In genomic region chr7:106313966-106314365, GRCh38 we compare ENCODE assay signal across 11 cellular contexts. TPM values are rescaled to one million over a fixed set of nuclear protein-coding genes. Genes with fewer than 3 reads are reported as not detected.
DNase-seq lines count a peak whose midpoint lies in the region; ATAC-seq and TF ChIP-seq lines count a peak whose summit lies in the region.
"Had no signal": no experiment of that assay in that cellular context is flagged by ENCODE, and none has a peak within 500 bp of the region (broad histone marks: within the 10 kb centered on the region; RNA-seq: fewer than 3 reads in every experiment).

No MANE protein-coding gene starts in this region.

- DNase-seq in activated naive CD4-positive, alpha-beta T cell treated with anti-CD3 and anti-CD28 coated beads, Interleukin-2, amount 10 ng/mL, durations not matched to agents 7 days and 5 days: no peak
- DNase-seq in SJSA1 (ENCODE audit: low read depth in 1 of 2, low spot score in 2 of 2) (no peak), inferior parietal cortex (ENCODE audit: extremely low spot score) (peak; percentile 10), superior temporal gyrus (ENCODE audit: extremely low spot score) (peak; percentile 19), WTC11 (ENCODE audit: low spot score) (no peak)
- no peak for DNase-seq in activated CD4-positive, alpha-beta T cell treated with anti-CD3 and anti-CD28 coated beads for 36 hours
- DNase-seq: activated CD4-positive, alpha-beta memory T cell treated with anti-CD3 and anti-CD28 coated beads, Interleukin-2, amount 10 ng/mL, durations not matched to agents 7 days and 5 days; amniotic stem cell; occipital lobe had no signal

- H3K27ac Mint-ChIP-seq in activated naive CD4-positive, alpha-beta T cell treated with anti-CD3 and anti-CD28 coated beads, Interleukin-2, amount 50 U/mL, for 24 hours: peak overlapping the region; percentile 73
- no peak overlapping the region for H3K27ac Mint-ChIP-seq in activated naive CD4-positive, alpha-beta T cell treated with anti-CD3 and anti-CD28 coated beads, Interleukin-2, amount 10 ng/mL, durations not matched to agents 7 days and 5 days
- H3K27ac Mint-ChIP-seq in WTC11: no peak overlapping the region
- no peak overlapping the region for H3K27ac Mint-ChIP-seq in activated CD4-positive, alpha-beta T cell treated with anti-CD3 and anti-CD28 coated beads for 36 hours
- H3K27ac Mint-ChIP-seq: activated CD4-positive, alpha-beta memory T cell treated with anti-CD3 and anti-CD28 coated beads, Interleukin-2, amount 10 ng/mL, durations not matched to agents 7 days and 5 days had no signal

- no peaks in the 10 kb centered on the region for H3K27me3 ChIP-seq in SJSA1 (replicated peaks)

- no peaks in the 10 kb centered on the region for H3K9me3 Mint-ChIP-seq in activated naive CD4-positive, alpha-beta T cell treated with anti-CD3 and anti-CD28 coated beads, Interleukin-2, amount 50 U/mL, for 24 hours
- H3K9me3 Mint-ChIP-seq in activated naive CD4-positive, alpha-beta T cell treated with anti-CD3 and anti-CD28 coated beads, Interleukin-2, amount 10 ng/mL, durations not matched to agents 7 days and 5 days: no peaks in the 10 kb centered on the region
- peaks cover 15% of the 10 kb centered on the region for H3K9me3 Mint-ChIP-seq in WTC11
- peaks cover 4% of the 10 kb centered on the region for H3K9me3 Mint-ChIP-seq in activated CD4-positive, alpha-beta T cell treated with anti-CD3 and anti-CD28 coated beads for 36 hours (ENCODE audit: low read depth)

- no peaks in the 10 kb centered on the region for H3K36me3 ChIP-seq in SJSA1

- POLR2A ChIA-PET in WTC11 (lab: Charles Lee): no interaction called here
- POLR2A ChIA-PET in activated CD4-positive, alpha-beta T cell treated with anti-CD3 and anti-CD28 coated beads for 36 hours (lab: Charles Lee): no interaction called here

- H3K36me3 Mint-ChIP-seq in activated naive CD4-positive, alpha-beta T cell treated with anti-CD3 and anti-CD28 coated beads, Interleukin-2, amount 50 U/mL, for 24 hours: peaks cover 1% of the 10 kb centered on the region
- no peaks in the 10 kb centered on the region for H3K36me3 Mint-ChIP-seq in activated naive CD4-positive, alpha-beta T cell treated with anti-CD3 and anti-CD28 coated beads, Interleukin-2, amount 10 ng/mL, durations not matched to agents 7 days and 5 days
- H3K36me3 Mint-ChIP-seq in WTC11: peaks cover 5% of the 10 kb centered on the region; the same call in 1 of the 2 replicates
- peaks cover 2% of the 10 kb centered on the region for H3K36me3 Mint-ChIP-seq in activated CD4-positive, alpha-beta T cell treated with anti-CD3 and anti-CD28 coated beads for 36 hours (ENCODE audit: low read depth)

- no peak overlapping the region for H3K4me3 ChIP-seq in SJSA1

- CTCF ChIA-PET in activated naive CD4-positive, alpha-beta T cell treated with anti-CD3 and anti-CD28 coated beads, Interleukin-2, amount 10 ng/mL, durations not matched to agents 7 days and 5 days (lab: Charles Lee): interaction anchor here (0.6 kb wide), 1 partner anchor 553 kb away, joined by 3 read pairs; no protein-coding TSS in a partner anchor
- CTCF ChIA-PET in WTC11 (lab: Charles Lee): no interaction called here
- CTCF ChIA-PET in activated CD4-positive, alpha-beta T cell treated with anti-CD3 and anti-CD28 coated beads for 36 hours (lab: Charles Lee): interaction anchor here (0.5 to 1.3 kb wide), 2 partner anchors 127 to 285 kb away, joined by 3 to 5 read pairs; no protein-coding TSS in a partner anchor

- H3K9me3 ChIP-seq in SJSA1 (replicated peaks): no peaks in the 10 kb centered on the region

- H3K4me3 Mint-ChIP-seq in activated naive CD4-positive, alpha-beta T cell treated with anti-CD3 and anti-CD28 coated beads, Interleukin-2, amount 50 U/mL, for 24 hours: peak overlapping the region; percentile 5
- H3K4me3 Mint-ChIP-seq in activated naive CD4-positive, alpha-beta T cell treated with anti-CD3 and anti-CD28 coated beads, Interleukin-2, amount 10 ng/mL, durations not matched to agents 7 days and 5 days: no peak overlapping the region
- no peak overlapping the region for H3K4me3 Mint-ChIP-seq in WTC11
- H3K4me3 Mint-ChIP-seq in activated CD4-positive, alpha-beta T cell treated with anti-CD3 and anti-CD28 coated beads for 36 hours: no peak overlapping the region
- H3K4me3 Mint-ChIP-seq: activated CD4-positive, alpha-beta memory T cell treated with anti-CD3 and anti-CD28 coated beads, Interleukin-2, amount 10 ng/mL, durations not matched to agents 7 days and 5 days had no signal

- peak overlapping the region; percentile 88 for H3K27ac ChIP-seq in SJSA1

- intact Hi-C loops in activated CD4-positive, alpha-beta T cell treated with anti-CD3 and anti-CD28 coated beads for 36 hours (cut with DNase I, micrococcal nuclease): no loop called here

- no peak for TF ChIP-seq CTCF in WTC11 (IDR thresholded peaks at IDR 0.05)

- H3K4me1 Mint-ChIP-seq in activated naive CD4-positive, alpha-beta T cell treated with anti-CD3 and anti-CD28 coated beads, Interleukin-2, amount 50 U/mL, for 24 hours: peaks cover 26% of the 10 kb centered on the region
- H3K4me1 Mint-ChIP-seq in activated naive CD4-positive, alpha-beta T cell treated with anti-CD3 and anti-CD28 coated beads, Interleukin-2, amount 10 ng/mL, durations not matched to agents 7 days and 5 days: peaks cover 7% of the 10 kb centered on the region
- H3K4me1 Mint-ChIP-seq in WTC11: no peaks in the 10 kb centered on the region
- peaks cover 24% of the 10 kb centered on the region for H3K4me1 Mint-ChIP-seq in activated CD4-positive, alpha-beta T cell treated with anti-CD3 and anti-CD28 coated beads for 36 hours

- ATAC-seq in HG02642 (IDR thresholded peaks at IDR 0.05; ENCODE audit: poor library complexity, unreplicated experiment) (no peak), WTC11 (no peak)
- no peak for ATAC-seq in activated CD4-positive, alpha-beta T cell treated with anti-CD3 and anti-CD28 coated beads for 36 hours

- peaks cover 17% of the 10 kb centered on the region for H3K27me3 Mint-ChIP-seq in activated naive CD4-positive, alpha-beta T cell treated with anti-CD3 and anti-CD28 coated beads, Interleukin-2, amount 50 U/mL, for 24 hours
- peaks cover 15% of the 10 kb centered on the region for H3K27me3 Mint-ChIP-seq in activated naive CD4-positive, alpha-beta T cell treated with anti-CD3 and anti-CD28 coated beads, Interleukin-2, amount 10 ng/mL, durations not matched to agents 7 days and 5 days
- H3K27me3 Mint-ChIP-seq in WTC11 (ENCODE audit: low read depth): no peaks in the 10 kb centered on the region
- H3K27me3 Mint-ChIP-seq in activated CD4-positive, alpha-beta T cell treated with anti-CD3 and anti-CD28 coated beads for 36 hours: peaks cover 34% of the 10 kb centered on the region

- H3K4me1 ChIP-seq in SJSA1 (replicated peaks): peaks cover 44% of the 10 kb centered on the region

TF ChIP-seq in WTC11, 78 proteins besides CTCF, POLR2A, EP300 and RAD21:
- no peak for TF ChIP-seq NR1H2 (CRISPR knock-in tag; IDR thresholded peaks at IDR 0.05)
- no peak for TF ChIP-seq JAZF1 (CRISPR knock-in tag; IDR thresholded peaks at IDR 0.05)
- no peak for TF ChIP-seq ZNF671 (CRISPR knock-in tag; IDR thresholded peaks at IDR 0.05)
- TF ChIP-seq ESRRA (CRISPR knock-in tag; IDR thresholded peaks at IDR 0.05; ENCODE audit: borderline replicate concordance): no peak
- no peak for TF ChIP-seq RORB (CRISPR knock-in tag; IDR thresholded peaks at IDR 0.05)
- no peak for TF ChIP-seq USF1 (CRISPR knock-in tag; IDR thresholded peaks at IDR 0.05)
- TF ChIP-seq SOX15 (CRISPR knock-in tag; IDR thresholded peaks at IDR 0.05): no peak

RNA-seq across cellular contexts. Expression of gene NAMPT, which starts 29.2 kb away (rescaled TPM):
- 50.9 and 61.5 TPM in 2 replicates for total RNA-seq in SJSA1 (2014; rRNA removed; shearing (Covaris generic))
- 88.0 to 99.1 TPM (median 91.7 TPM) in 3 replicates for total RNA-seq in WTC11 (2021)
- 1,000 to 10,000 TPM in 1 of 2 experiments, 100 to 1,000 TPM in 1; 825 to 1,205 TPM for total RNA-seq in activated CD4-positive, alpha-beta T cell treated with anti-CD3 and anti-CD28 coated beads for 36 hours

Comparison
In these comparisons a context has a peak if more than half of its experiments do, and no peak if none do; other contexts are left out.
1. DNase-seq: peak in inferior parietal cortex (single experiment) and superior temporal gyrus (single experiment); none in activated naive CD4-positive, alpha-beta T cell treated with anti-CD3 and anti-CD28 coated beads, Interleukin-2, amount 10 ng/mL, durations not matched to agents 7 days and 5 days (single experiment), SJSA1 (0 of 2), WTC11 (single experiment) and activated CD4-positive, alpha-beta T cell treated with anti-CD3 and anti-CD28 coated beads for 36 hours (single experiment).